Comparison of ENCODE assay signal across 1 cellular context in genomic region chr1:7975212-7975865, GRCh38.
TF ChIP-seq lines count a peak whose summit lies in the region.

No MANE protein-coding gene starts in this region.

TF ChIP-seq in IMR-90, 13 proteins besides CTCF, POLR2A, EP300 and RAD21:
- TF ChIP-seq MAZ (IDR thresholded peaks at IDR 0.05; ENCODE audit: borderline replicate concordance, low read depth, low read length) (0 out of 2 replicates have a peak, but pooled peaks have one; percentile 29), MAFK (IDR thresholded peaks at IDR 0.05; ENCODE audit: low read depth, low read length) (no peak), SMC3 (IDR thresholded peaks at IDR 0.05; ENCODE audit: low read depth, low read length) (peak; percentile 86)
